Comparison of ENCODE assay signal across 20 cellular contexts in genomic region chr1:13588946-13589345, GRCh38. TPM values are rescaled to one million over a fixed set of nuclear protein-coding genes. Genes with fewer than 3 reads are reported as not detected.
DNase-seq lines count a peak whose midpoint lies in the region; ATAC-seq and TF ChIP-seq lines count a peak whose summit lies in the region.
"Had no signal": no experiment of that assay in that cellular context is flagged by ENCODE, and none has a peak within 500 bp of the region (broad histone marks: within the 10 kb centered on the region; RNA-seq: fewer than 3 reads in every experiment).

No MANE protein-coding gene starts in this region.

- ATAC-seq in HG03196 (IDR thresholded peaks at IDR 0.05; ENCODE audit: unreplicated experiment), result no peak
- ATAC-seq: CD8-positive, alpha-beta T cell; GM12878; GM23338 had no signal

- peaks cover 4% of the 10 kb centered on the region for H3K4me1 ChIP-seq in HEK293 (ENCODE audit: control insufficient read depth, insufficient read depth, low read length)
- peaks cover 93% of the 10 kb centered on the region for H3K4me1 ChIP-seq in SJSA1 (replicated peaks)

- H3K36me3 ChIP-seq in HEK293 (ENCODE audit: control insufficient read depth in 2 of 2, insufficient read depth in 1 of 2, low read length in 2 of 2) (peaks cover 0 to 23% of the 10 kb centered on the region in 2 experiments; a peak in 2 of 3 replicates), SJSA1 (peaks cover 39% of the 10 kb centered on the region)
- H3K36me3 ChIP-seq: BLaER1 had no signal

- H3K4me3 Mint-ChIP-seq in mesothelial cell of epicardium, result no peak overlapping the region
- no peak overlapping the region for H3K4me3 Mint-ChIP-seq in activated CD4-positive, alpha-beta memory T cell treated with anti-CD3 and anti-CD28 coated beads, Interleukin-2, amount 10 ng/mL, durations not matched to agents 7 days and 5 days
- H3K4me3 Mint-ChIP-seq: CD8-positive, alpha-beta T cell; GM23338 had no signal

- peaks cover 21% of the 10 kb centered on the region for H3K36me3 Mint-ChIP-seq in mesothelial cell of epicardium
- H3K36me3 Mint-ChIP-seq in activated CD4-positive, alpha-beta memory T cell treated with anti-CD3 and anti-CD28 coated beads, Interleukin-2, amount 10 ng/mL, durations not matched to agents 7 days and 5 days (ENCODE audit: low read depth), result no peaks in the 10 kb centered on the region
- H3K36me3 Mint-ChIP-seq: CD8-positive, alpha-beta T cell had no signal

- peak overlapping the region; percentile 58 for H3K27ac Mint-ChIP-seq in mesothelial cell of epicardium
- no peak overlapping the region for H3K27ac Mint-ChIP-seq in activated CD4-positive, alpha-beta memory T cell treated with anti-CD3 and anti-CD28 coated beads, Interleukin-2, amount 10 ng/mL, durations not matched to agents 7 days and 5 days
- H3K27ac Mint-ChIP-seq: CD8-positive, alpha-beta T cell had no signal

- H3K27ac ChIP-seq in HEK293 (ENCODE audit: extremely low read depth, low read depth, low read length) (no peak overlapping the region), SJSA1 (peak overlapping the region; percentile 93)
- H3K27ac ChIP-seq: BLaER1 had no signal

- no peaks in the 10 kb centered on the region for H3K9me3 Mint-ChIP-seq in mesothelial cell of epicardium
- H3K9me3 Mint-ChIP-seq in activated CD4-positive, alpha-beta memory T cell treated with anti-CD3 and anti-CD28 coated beads, Interleukin-2, amount 10 ng/mL, durations not matched to agents 7 days and 5 days, result no peaks in the 10 kb centered on the region
- H3K9me3 Mint-ChIP-seq: CD8-positive, alpha-beta T cell; GM23338 had no signal

- DNase-seq in SJSA1 (ENCODE audit: low read depth in 1 of 2, low spot score in 2 of 2), result peak in 1 of 2 experiments; percentile 67
- peak; percentile 54 for DNase-seq in epithelial cell of esophagus (ENCODE audit: low read depth)
- no peak for DNase-seq in mesothelial cell of epicardium (ENCODE audit: low spot score in 2 of 2, unreplicated experiment in 2 of 2)
- DNase-seq in stimulated activated CD4-positive, alpha-beta T cell treated with anti-CD3 and anti-CD28 coated beads, Interleukin-4, amount 100 ng/mL, for 24 hours, result no peak
- no peak for DNase-seq in activated CD4-positive, alpha-beta memory T cell treated with anti-CD3 and anti-CD28 coated beads, Interleukin-2, amount 10 ng/mL, durations not matched to agents 7 days and 5 days
- DNase-seq in C1 segment of cervical spinal cord (lab: John Stamatoyannopoulos, UW), result no peak
- DNase-seq: 8988T; CD8-positive, alpha-beta T cell; DMS 273 treated with DMSO at 0.1 percent for 48 hours; DMS53; DND-41; EL; HCEC 1CT had no signal

- no peaks in the 10 kb centered on the region for H3K9me3 ChIP-seq in HEK293 (ENCODE audit: control insufficient read depth, insufficient read depth, low read depth, low read length)
- H3K9me3 ChIP-seq in SJSA1 (replicated peaks), result peaks cover 3% of the 10 kb centered on the region; the same call in 1 of the 2 replicates

- peaks cover 60% of the 10 kb centered on the region for H3K4me1 Mint-ChIP-seq in mesothelial cell of epicardium
- no peaks in the 10 kb centered on the region for H3K4me1 Mint-ChIP-seq in activated CD4-positive, alpha-beta memory T cell treated with anti-CD3 and anti-CD28 coated beads, Interleukin-2, amount 10 ng/mL, durations not matched to agents 7 days and 5 days

- H3K27me3 Mint-ChIP-seq in mesothelial cell of epicardium (ENCODE audit: low read depth), result no peaks in the 10 kb centered on the region
- H3K27me3 Mint-ChIP-seq in activated CD4-positive, alpha-beta memory T cell treated with anti-CD3 and anti-CD28 coated beads, Interleukin-2, amount 10 ng/mL, durations not matched to agents 7 days and 5 days, result peaks cover 30% of the 10 kb centered on the region

- TF ChIP-seq CTCF in HEK293 (tag by site-specific recombination; IDR thresholded peaks at IDR 0.05) (no peak), epithelial cell of esophagus (IDR thresholded peaks at IDR 0.05; ENCODE audit: insufficient read depth, low read depth, low read length, missing control alignments) (no peak), mesothelial cell of epicardium (IDR thresholded peaks at IDR 0.05; ENCODE audit: unreplicated experiment) (no peak)

- CTCF ChIA-PET in HEK293 (lab: Yijun Ruan, JAX), result interaction anchor here (1.3 kb wide), 1 partner anchor 18 kb away, joined by 7 read pairs; no protein-coding TSS in a partner anchor
- CTCF ChIA-PET in activated CD4-positive, alpha-beta memory T cell treated with anti-CD3 and anti-CD28 coated beads, Interleukin-2, amount 10 ng/mL, durations not matched to agents 7 days and 5 days (lab: Charles Lee), result no interaction called here

- POLR2A ChIA-PET in HEK293 (lab: Yijun Ruan, JAX), result interaction anchor here (0.7 kb wide), 1 partner anchor 303 kb away, joined by 3 read pairs; no protein-coding TSS in a partner anchor
- POLR2A ChIA-PET in activated CD4-positive, alpha-beta memory T cell treated with anti-CD3 and anti-CD28 coated beads, Interleukin-2, amount 10 ng/mL, durations not matched to agents 7 days and 5 days (lab: Charles Lee), result no interaction called here

- H3K4me3 ChIP-seq in HEK293 (ENCODE audit: low read depth, low read length) (no peak overlapping the region), SJSA1 (no peak overlapping the region), epithelial cell of esophagus (ENCODE audit: low read length) (no peak overlapping the region)
- H3K4me3 ChIP-seq: BLaER1, GM12878, GM23338 had no signal

- H3K27me3 ChIP-seq in SJSA1 (replicated peaks), result no peaks in the 10 kb centered on the region
- H3K27me3 ChIP-seq: BLaER1 had no signal

TF ChIP-seq in HEK293, 187 proteins besides CTCF, POLR2A, EP300 and RAD21:
- TF ChIP-seq ZNF670 (tag by site-specific recombination; IDR thresholded peaks at IDR 0.05; ENCODE audit: low read depth) (no peak), ZNF664 (tag by site-specific recombination; IDR thresholded peaks at IDR 0.05) (0 out of 2 replicates have a peak, but pooled peaks have one; percentile 31)
TF ChIP-seq in HEK293: peak in this region for 1.

RNA-seq across cellular contexts. Expression of gene PDPN, which starts 5.3 kb away (rescaled TPM):
- 36.0 and 43.8 TPM in 2 replicates for total RNA-seq in SJSA1 (2014; rRNA removed; shearing (Covaris generic))
- total RNA-seq in mesothelial cell of epicardium, result 102 to 108 TPM (median 105 TPM) in 3 replicates
- total RNA-seq in activated CD4-positive, alpha-beta memory T cell treated with anti-CD3 and anti-CD28 coated beads, Interleukin-2, amount 10 ng/mL, durations not matched to agents 7 days and 5 days, result not detected
- total RNA-seq: CD8-positive, alpha-beta T cell; G401; HT-29 had no signal

Comparison
In these comparisons a context has a peak if more than half of its experiments do, and no peak if none do; other contexts are left out.
1. RNA of gene PDPN, which starts 5.3 kb away (total RNA-seq): 102 to 108 TPM in mesothelial cell of epicardium and 36.0 to 43.8 TPM in SJSA1; not detected in activated CD4-positive, alpha-beta memory T cell treated with anti-CD3 and anti-CD28 coated beads, Interleukin-2, amount 10 ng/mL, durations not matched to agents 7 days and 5 days; every median in the first group is over 10 times any median in the second.